ENCODE assay signal across 7 cellular contexts in genomic region chr15:31263751-31264533, GRCh38.
DNase-seq lines count a peak whose midpoint lies in the region; ATAC-seq and TF ChIP-seq lines count a peak whose summit lies in the region.

No MANE protein-coding gene starts in this region.

- DNase-seq in NCI-H2107 (lab: John Stamatoyannopoulos, UW) (peak; percentile 60), dermis microvascular lymphatic vessel endothelial cell (ENCODE audit: low read depth in 2 of 2) (peak; percentile 18 to 45), neural progenitor cell (ENCODE audit: low spot score) (peak; percentile 1), 8988T (no peak)
- peak; percentile 73 for DNase-seq in activated CD4-positive, alpha-beta T cell treated with anti-CD3 and anti-CD28 coated beads, Interleukin-2, amount 50 U/mL, for 1 hour

- no peak overlapping the region for H3K9ac ChIP-seq in neural progenitor cell

- H3K4me3 Mint-ChIP-seq in neural progenitor cell = no peak overlapping the region
- H3K4me3 Mint-ChIP-seq in stimulated activated naive CD8-positive, alpha-beta T cell treated with anti-CD3 and anti-CD28 coated beads, Interleukin-15, Interleukin-2, amounts not matched to agents 100 ng/mL and 50 ng/mL, for 24 hours = peak overlapping the region; percentile 57

- H3K27ac ChIP-seq in neural progenitor cell = no peak overlapping the region

- H3K27me3 Mint-ChIP-seq in neural progenitor cell (ENCODE audit: insufficient read depth, low read depth) = peaks cover 12% of the 10 kb centered on the region
- H3K27me3 Mint-ChIP-seq in stimulated activated naive CD8-positive, alpha-beta T cell treated with anti-CD3 and anti-CD28 coated beads, Interleukin-15, Interleukin-2, amounts not matched to agents 100 ng/mL and 50 ng/mL, for 24 hours = peaks cover 11% of the 10 kb centered on the region

- TF ChIP-seq CTCF in neural progenitor cell (IDR thresholded peaks at IDR 0.05) = no peak

- H3F3A ChIP-seq in neural progenitor cell (ENCODE audit: low read depth) = no peaks in the 10 kb centered on the region

- H3K4me2 ChIP-seq in neural progenitor cell = no peak overlapping the region

- peaks cover 8% of the 10 kb centered on the region for H3K4me1 Mint-ChIP-seq in neural progenitor cell
- peaks cover 75% of the 10 kb centered on the region for H3K4me1 Mint-ChIP-seq in stimulated activated naive CD8-positive, alpha-beta T cell treated with anti-CD3 and anti-CD28 coated beads, Interleukin-15, Interleukin-2, amounts not matched to agents 100 ng/mL and 50 ng/mL, for 24 hours (ENCODE audit: low read depth)

- H3K36me3 ChIP-seq in neural progenitor cell = no peaks in the 10 kb centered on the region

- H3K4me3 ChIP-seq in neural progenitor cell = no peak overlapping the region

- H3K9me3 ChIP-seq in neural progenitor cell (ENCODE audit: low read depth) = no peaks in the 10 kb centered on the region

- ATAC-seq in GM19468 (IDR thresholded peaks at IDR 0.05; ENCODE audit: extremely low read depth, unreplicated experiment) = peak; percentile 38

- H3K27ac Mint-ChIP-seq in neural progenitor cell = peak overlapping the region; percentile 21
- peak overlapping the region; percentile 82 for H3K27ac Mint-ChIP-seq in stimulated activated naive CD8-positive, alpha-beta T cell treated with anti-CD3 and anti-CD28 coated beads, Interleukin-15, Interleukin-2, amounts not matched to agents 100 ng/mL and 50 ng/mL, for 24 hours

- no peaks in the 10 kb centered on the region for H3K36me3 Mint-ChIP-seq in neural progenitor cell
- no peaks in the 10 kb centered on the region for H3K36me3 Mint-ChIP-seq in stimulated activated naive CD8-positive, alpha-beta T cell treated with anti-CD3 and anti-CD28 coated beads, Interleukin-15, Interleukin-2, amounts not matched to agents 100 ng/mL and 50 ng/mL, for 24 hours (ENCODE audit: low read depth)

- no peaks in the 10 kb centered on the region for H3K9me3 Mint-ChIP-seq in neural progenitor cell
- no peaks in the 10 kb centered on the region for H3K9me3 Mint-ChIP-seq in stimulated activated naive CD8-positive, alpha-beta T cell treated with anti-CD3 and anti-CD28 coated beads, Interleukin-15, Interleukin-2, amounts not matched to agents 100 ng/mL and 50 ng/mL, for 24 hours

- no peaks in the 10 kb centered on the region for H4K20me1 ChIP-seq in neural progenitor cell (ENCODE audit: low read depth)

- H3K79me2 ChIP-seq in neural progenitor cell (ENCODE audit: low read depth) = no peaks in the 10 kb centered on the region

- H2AFZ ChIP-seq in neural progenitor cell (replicated peaks) = no peak overlapping the region

- peaks cover 12% of the 10 kb centered on the region for H3K4me1 ChIP-seq in neural progenitor cell

- no peaks in the 10 kb centered on the region for H3K27me3 ChIP-seq in neural progenitor cell
